ENCODE assay signal across 1 cellular context in the genomic region with DNA sequence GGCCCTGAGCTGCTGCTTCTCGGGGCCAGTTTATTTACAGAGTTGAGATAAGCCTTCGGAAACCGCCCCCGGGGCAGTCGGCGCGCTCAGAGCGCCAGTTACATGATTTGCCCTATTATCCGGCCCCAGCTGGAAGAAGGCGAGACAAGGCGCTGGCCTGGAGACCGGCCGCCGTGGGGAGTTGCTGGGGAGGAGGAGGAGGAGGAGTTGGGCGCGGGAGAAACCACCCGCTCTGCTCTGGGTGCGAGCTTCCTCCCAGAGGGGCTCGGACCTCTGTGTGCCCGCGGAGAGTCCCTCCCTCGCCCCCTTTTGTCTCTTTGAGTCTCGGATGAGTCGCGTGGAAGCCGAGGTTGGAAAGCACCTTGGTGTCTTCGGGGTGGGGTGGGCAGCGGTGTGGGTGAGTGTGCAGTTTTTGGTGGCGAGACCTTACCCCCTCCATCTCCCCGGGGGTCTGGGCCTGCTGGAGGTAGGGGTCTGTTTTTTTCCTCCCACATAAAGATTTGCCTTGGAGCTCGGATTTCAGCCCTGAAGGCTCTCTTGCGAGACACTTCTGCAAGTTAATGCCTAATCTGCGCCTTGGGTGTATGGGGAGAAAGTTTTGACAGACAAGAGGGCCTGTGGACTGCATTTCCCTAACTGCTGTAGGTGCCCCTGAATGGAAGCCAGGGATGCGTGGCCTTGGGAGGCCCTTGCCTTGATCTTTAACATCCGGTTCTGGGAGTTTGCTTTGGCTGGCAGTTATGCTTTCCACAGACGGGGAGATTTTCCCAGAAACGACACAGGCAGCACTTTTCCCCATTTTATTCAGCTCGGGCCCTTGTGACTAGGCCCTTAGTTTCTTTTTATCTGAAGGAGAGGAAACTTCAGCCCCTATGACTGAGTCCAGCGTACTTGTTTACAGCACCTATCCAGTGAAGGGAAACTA.
TF ChIP-seq lines count a peak whose summit lies in the region.

No MANE protein-coding gene starts in this region.

TF ChIP-seq in H1, 55 proteins besides CTCF, POLR2A, EP300 and RAD21 (continued from another document):
- TF ChIP-seq SIN3A (conservative IDR thresholded peaks at IDR 0.05 in 1 of 2, IDR thresholded peaks at IDR 0.05 in 1 of 2; ENCODE audit: low read depth in 1 of 2, low read length in 2 of 2) (0 out of 4 replicates have a peak, but pooled peaks of 1 of the 2 experiments have one; percentile 19), TBP (IDR thresholded peaks at IDR 0.05; ENCODE audit: low read depth, low read length) (0 out of 2 replicates have a peak, but pooled peaks have one; percentile 19), NANOG (IDR thresholded peaks at IDR 0.05; ENCODE audit: insufficient read depth, low read depth, low read length, poor library complexity, severe bottlenecking) (peak; percentile 5), TAF7 (optimal IDR thresholded peaks at IDR 0.05; ENCODE audit: borderline replicate concordance, low read depth, low read length) (no peak), TAF1 (IDR thresholded peaks at IDR 0.05; ENCODE audit: low read depth, low read length) (peak; percentile 14; the same call in 1 of the 2 replicates)
TF ChIP-seq in H1: peak in this region for 7.
